11 cellular contexts compared by ENCODE assay signal in genomic region chr4:150582881-150583286, GRCh38. TPM values are rescaled to one million over a fixed set of nuclear protein-coding genes. Genes with fewer than 3 reads are reported as not detected.
DNase-seq lines count a peak whose midpoint lies in the region; ATAC-seq and TF ChIP-seq lines count a peak whose summit lies in the region.
"Had no signal": no experiment of that assay in that cellular context is flagged by ENCODE, and none has a peak within 500 bp of the region (broad histone marks: within the 10 kb centered on the region; RNA-seq: fewer than 3 reads in every experiment).

No MANE protein-coding gene starts in this region.

- TF ChIP-seq CTCF in AG10803 (conservative IDR thresholded peaks at IDR 0.05; ENCODE audit: low read length) (no peak), astrocyte of the spinal cord (IDR thresholded peaks at IDR 0.05; ENCODE audit: low read depth, low read length) (no peak), osteocyte (IDR thresholded peaks at IDR 0.05) (no peak)

- DNase-seq in AG10803 (ENCODE audit: low read depth) = no peak
- peak; percentile 43 for DNase-seq in astrocyte of the spinal cord (ENCODE audit: low read depth, low spot score)
- peak; percentile 16 to 56 (median 40) for DNase-seq in right cardiac atrium
- no peak for DNase-seq in osteocyte (ENCODE audit: extremely low spot score, unreplicated experiment)
- no peak for DNase-seq in T-cell
- no peak for DNase-seq in T-helper 1 cell
- no peak for DNase-seq in HUDEP-2 (lab: John Stamatoyannopoulos, UW; ENCODE audit: unreplicated experiment in 76 of 76)
- DNase-seq: activated CD4-positive, CD25-positive, alpha-beta regulatory T cell; activated naive CD4-positive, alpha-beta T cell treated with anti-CD3 and anti-CD28 coated beads for 36 hours; AML-193 had no signal

- no peaks in the 10 kb centered on the region for H3K4me1 ChIP-seq in right cardiac atrium (ENCODE audit: control insufficient read depth, insufficient read depth, low read length)

- peaks cover 33% of the 10 kb centered on the region for H3K4me1 Mint-ChIP-seq in osteocyte (ENCODE audit: unreplicated experiment)
- H3K4me1 Mint-ChIP-seq in T-cell = peaks cover 0 to 2% (median 0%) of the 10 kb centered on the region in 3 donors

- in situ Hi-C loops in astrocyte of the spinal cord (cut with HindIII; ENCODE audit: low sequenced_read_pairs) = no loop called here

- WGBS in right cardiac atrium = 44% methylated on average over 31 of the region's 31 CpGs

- no peaks in the 10 kb centered on the region for H3K9me3 ChIP-seq in right cardiac atrium (ENCODE audit: control insufficient read depth, low read length)

- ATAC-seq in right cardiac atrium = peak; percentile 22 to 65
- ATAC-seq in GM18867 (IDR thresholded peaks at IDR 0.05; ENCODE audit: unreplicated experiment) = no peak
- no peak for ATAC-seq in T-cell (replicated peaks in 1 of 4)

- no peak overlapping the region for H3K27ac ChIP-seq in right cardiac atrium (ENCODE audit: low read length)

- H3K36me3 Mint-ChIP-seq in osteocyte (ENCODE audit: unreplicated experiment) = peaks cover 22% of the 10 kb centered on the region
- H3K36me3 Mint-ChIP-seq in T-cell = peaks cover 72% of the 10 kb centered on the region

- no peaks in the 10 kb centered on the region for H3K27me3 ChIP-seq in right cardiac atrium (ENCODE audit: control insufficient read depth, insufficient read depth)

- H3K9me3 Mint-ChIP-seq in osteocyte (ENCODE audit: unreplicated experiment) (no peaks in the 10 kb centered on the region), T-cell (no peaks in the 10 kb centered on the region)
- H3K9me3 Mint-ChIP-seq: activated naive CD4-positive, alpha-beta T cell treated with anti-CD3 and anti-CD28 coated beads for 36 hours had no signal

- H3K27ac Mint-ChIP-seq in osteocyte (ENCODE audit: unreplicated experiment) = peak overlapping the region; percentile 98
- H3K27ac Mint-ChIP-seq in T-cell = no peak overlapping the region
- H3K27ac Mint-ChIP-seq: activated naive CD4-positive, alpha-beta T cell treated with anti-CD3 and anti-CD28 coated beads for 36 hours had no signal

- intact Hi-C loops in right cardiac atrium (cut with DNase I) = no loop called here

- CTCF ChIA-PET in T-cell (lab: Charles Lee) = no interaction called here

- H3K4me3 ChIP-seq in AG10803 (ENCODE audit: low read length) (peak overlapping the region; percentile 55), astrocyte of the spinal cord (ENCODE audit: low read depth, low read length) (peak overlapping the region; percentile 57), right cardiac atrium (ENCODE audit: low read length) (peak overlapping the region; percentile 11)

- H3K4me3 Mint-ChIP-seq in osteocyte (ENCODE audit: unreplicated experiment) (peak overlapping the region; percentile 99), T-cell (no peak overlapping the region)
- H3K4me3 Mint-ChIP-seq: activated naive CD4-positive, alpha-beta T cell treated with anti-CD3 and anti-CD28 coated beads for 36 hours had no signal

- no peaks in the 10 kb centered on the region for H3K27me3 Mint-ChIP-seq in osteocyte (ENCODE audit: unreplicated experiment)
- H3K27me3 Mint-ChIP-seq in T-cell = no peaks in the 10 kb centered on the region

- POLR2A ChIA-PET in T-cell (lab: Charles Lee) = no interaction called here

RNA-seq across cellular contexts. Expression of gene MAB21L2, which starts 0.9 kb away (rescaled TPM):
- total RNA-seq in right cardiac atrium = 1 to 10 TPM in 3 of 4 donors, under 1 TPM in 1; 0.31 to 4.7 (median 2.1) TPM
- 0.43 TPM for polyA plus RNA-seq in right cardiac atrium
- 67.2 and 72.1 TPM in 2 replicates for total RNA-seq in osteocyte
- total RNA-seq in T-cell = not detected
- total RNA-seq: activated naive CD4-positive, alpha-beta T cell treated with anti-CD3 and anti-CD28 coated beads for 36 hours had no signal

Comparison
In these comparisons a context has a peak if more than half of its experiments do, and no peak if none do; other contexts are left out.
1. DNase-seq: peak in astrocyte of the spinal cord (single experiment) and right cardiac atrium (3 of 3); none in AG10803 (single experiment), osteocyte (single experiment), T-cell (0 of 34), T-helper 1 cell (0 of 5) and HUDEP-2 (0 of 76).
2. ATAC-seq: peak in right cardiac atrium (2 of 2); none in GM18867 (single experiment) and T-cell (0 of 4).
3. RNA of gene MAB21L2, which starts 0.9 kb away (total RNA-seq): 67.2 to 72.1 TPM in osteocyte; 0.31 to 4.7 TPM in right cardiac atrium and not detected in T-cell; every median in the first group is over 10 times any median in the second.
4. Peak in every context shown above with its lines, with median percentiles within 50 percentile points of each other: H3K4me3 ChIP-seq.